Comparison of ENCODE assay signal across 9 cellular contexts in the genomic region with DNA sequence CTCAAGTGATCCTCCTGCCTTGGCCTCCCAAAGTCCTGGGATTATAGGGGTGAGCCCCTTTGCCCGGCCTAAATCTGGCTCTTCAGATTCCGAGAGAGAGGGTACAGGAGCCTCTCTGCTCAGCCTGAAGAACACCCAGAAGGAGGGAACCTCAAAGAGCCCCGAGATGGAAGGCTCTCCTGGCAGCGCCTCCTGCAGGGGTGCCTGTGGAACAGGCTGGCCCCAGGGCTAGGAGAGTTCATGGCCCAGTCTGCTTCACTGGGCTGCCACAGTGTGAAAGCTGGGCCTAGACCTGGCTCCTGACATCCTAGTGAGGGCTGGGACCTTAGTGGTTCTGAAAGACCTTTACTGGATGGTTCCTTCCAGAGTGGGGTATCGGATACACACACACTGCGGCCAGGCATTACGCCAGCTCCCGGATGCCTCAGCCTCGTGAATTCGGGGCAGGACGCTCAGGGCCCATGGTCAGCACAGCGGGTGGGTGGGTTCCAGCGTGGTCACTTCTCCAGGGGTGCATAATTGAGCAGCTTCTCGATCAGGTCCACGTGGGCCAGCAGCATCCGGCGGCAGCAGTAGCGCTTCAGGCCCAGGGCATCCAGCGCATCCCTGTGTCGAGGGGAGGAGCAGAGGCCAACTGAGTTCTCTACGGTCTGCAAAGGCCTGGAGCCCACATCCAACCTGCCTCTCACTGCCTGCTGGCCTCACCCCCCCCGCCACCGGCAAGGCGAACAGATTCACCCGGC. TPM values are rescaled to one million over a fixed set of nuclear protein-coding genes. Genes with fewer than 3 reads are reported as not detected.
A peak's percentile ranks its signal among the peaks of the same experiment; 100 is the strongest.
DNase-seq lines count a peak whose midpoint lies in the region; ATAC-seq and TF ChIP-seq lines count a peak whose summit lies in the region.
"Had no signal": no experiment of that assay in that cellular context is flagged by ENCODE, and none has a peak within 500 bp of the region (broad histone marks: within the 10 kb centered on the region; RNA-seq: fewer than 3 reads in every experiment).

No MANE protein-coding gene starts in this region.

- H3K4me1 Mint-ChIP-seq in activated B cell treated with CpG ODN at 0.5 μM for 24 hours: peaks cover 34% of the 10 kb centered on the region
- peaks cover 30 to 41% of the 10 kb centered on the region in 2 donors for H3K4me1 Mint-ChIP-seq in immature natural killer cell

- peak; percentile 40 for TF ChIP-seq CTCF in AG10803 (conservative IDR thresholded peaks at IDR 0.05; ENCODE audit: low read length)
- TF ChIP-seq CTCF in GM13977 (IDR thresholded peaks at IDR 0.05; ENCODE audit: extremely low read depth, insufficient read depth, missing control alignments): peak; percentile 43
- TF ChIP-seq CTCF in activated B cell treated with CpG ODN at 0.5 μM for 24 hours (IDR thresholded peaks at IDR 0.05): no peak

- POLR2A ChIA-PET in activated B cell treated with CpG ODN at 0.5 μM for 24 hours (lab: Charles Lee): interaction anchor here (1.0 to 1.1 kb wide), 2 partner anchors 10 to 21 kb away, joined by 3 to 4 read pairs; a partner anchor contains a TSS

- peak overlapping the region; percentile 89 for H3K4me3 Mint-ChIP-seq in activated B cell treated with CpG ODN at 0.5 μM for 24 hours
- H3K4me3 Mint-ChIP-seq in immature natural killer cell: peak overlapping the region; percentile 67 to 87 (median 69)

- H3K27me3 Mint-ChIP-seq in activated B cell treated with CpG ODN at 0.5 μM for 24 hours (peaks cover 2% of the 10 kb centered on the region), immature natural killer cell (ENCODE audit: low read depth in 3 of 3) (peaks cover 6 to 8% (median 7%) of the 10 kb centered on the region in 3 donors)

- H3K4me3 ChIP-seq in AG10803 (ENCODE audit: low read length): peak overlapping the region; percentile 94

- intact Hi-C loops in activated B cell treated with CpG ODN at 0.5 μM for 24 hours (cut with micrococcal nuclease): loop anchor here (10.0 kb wide), 1 partner anchor 735 kb away; a partner anchor contains a TSS

- H3K36me3 Mint-ChIP-seq in activated B cell treated with CpG ODN at 0.5 μM for 24 hours (ENCODE audit: low read depth) (peaks cover 36% of the 10 kb centered on the region), immature natural killer cell (no peaks in the 10 kb centered on the region)

- in situ Hi-C loops in GM13977 (cut with MboI; ENCODE audit: low pct_unique_long_range_greater_than_20kb, low sequenced_read_pairs, unreplicated experiment): no loop called here

- H3K9me3 Mint-ChIP-seq in activated B cell treated with CpG ODN at 0.5 μM for 24 hours: no peaks in the 10 kb centered on the region
- H3K9me3 Mint-ChIP-seq in immature natural killer cell: no peaks in the 10 kb centered on the region
- H3K9me3 Mint-ChIP-seq: dendritic cell treated with granulocyte-macrophage colony-stimulating factor and Interleukin-4, amounts not matched to agents 40 ng/mL and 50 ng/mL, for 4 days had no signal

- CTCF ChIA-PET in activated B cell treated with CpG ODN at 0.5 μM for 24 hours (lab: Charles Lee): no interaction called here

- ATAC-seq in activated B cell treated with CpG ODN at 0.5 μM for 24 hours (ENCODE audit: low read depth) (no peak), GM19351 (IDR thresholded peaks at IDR 0.05; ENCODE audit: unreplicated experiment) (no peak), GM19463 (IDR thresholded peaks at IDR 0.05; ENCODE audit: unreplicated experiment) (no peak)
- no peak for ATAC-seq in stimulated activated naive CD8-positive, alpha-beta T cell treated with anti-CD3 and anti-CD28 coated beads, Interleukin-15, Interleukin-2, amounts not matched to agents 100 U/mL and 50 U/mL, for 24 hours

- H3K27ac Mint-ChIP-seq in activated B cell treated with CpG ODN at 0.5 μM for 24 hours (no peak overlapping the region), immature natural killer cell (peak overlapping the region in 2 of 6 donors; percentile 51 to 80)
- H3K27ac Mint-ChIP-seq: dendritic cell treated with granulocyte-macrophage colony-stimulating factor and Interleukin-4, amounts not matched to agents 40 ng/mL and 50 ng/mL, for 4 days had no signal

- no peak for DNase-seq in AG10803 (ENCODE audit: low read depth)
- no peak for DNase-seq in GM13977 (ENCODE audit: low spot score)
- no peak for DNase-seq in activated B cell treated with CpG ODN at 0.5 μM for 24 hours
- DNase-seq in immature natural killer cell: no peak
- DNase-seq in hippocampal formation (lab: John Stamatoyannopoulos, UW): no peak
- DNase-seq in stimulated activated naive CD8-positive, alpha-beta T cell treated with anti-CD3 and anti-CD28 coated beads, Interleukin-15, Interleukin-2, amounts not matched to agents 100 U/mL and 50 U/mL, for 24 hours: no peak

RNA-seq across cellular contexts. Expression of a gene that starts 2.3 kb away (rescaled TPM):
- total RNA-seq in activated B cell treated with CpG ODN at 0.5 μM for 24 hours: 83.9 and 90.2 TPM in 2 replicates
- 100 to 1,000 TPM; 139 to 200 (median 142) TPM for polyA plus RNA-seq in immature natural killer cell

RNA-seq across cellular contexts. Expression of a gene that starts 2.6 kb away (rescaled TPM):
- 2.2 and 2.3 TPM in 2 replicates for total RNA-seq in activated B cell treated with CpG ODN at 0.5 μM for 24 hours
- polyA plus RNA-seq in immature natural killer cell: 10 to 100 TPM; 23.4 to 38.7 (median 37.2) TPM

RNA-seq across cellular contexts. Expression of a gene that starts 7.3 kb away (rescaled TPM):
- total RNA-seq in activated B cell treated with CpG ODN at 0.5 μM for 24 hours: 14.4 and 14.5 TPM in 2 replicates
- 10 to 100 TPM; 19.7 to 25.7 (median 23.7) TPM for polyA plus RNA-seq in immature natural killer cell

RNA-seq across cellular contexts. Expression of a gene that starts 12.3 kb away (rescaled TPM):
- 4.1 and 4.5 TPM in 2 replicates for total RNA-seq in activated B cell treated with CpG ODN at 0.5 μM for 24 hours
- 1 to 10 TPM in 1 of 3 donors, under 1 TPM in 1, not detected in 1; 0.74 to 2.2 TPM for polyA plus RNA-seq in immature natural killer cell

RNA-seq across cellular contexts. Expression of a gene that starts 21.3 kb away (rescaled TPM):
- 52.9 and 53.2 TPM in 2 replicates for total RNA-seq in activated B cell treated with CpG ODN at 0.5 μM for 24 hours
- polyA plus RNA-seq in immature natural killer cell: 10 to 100 TPM; 10.9 to 42.3 (median 23.4) TPM
